Comparison of ENCODE assay signal across 1 cellular context in the genomic region with DNA sequence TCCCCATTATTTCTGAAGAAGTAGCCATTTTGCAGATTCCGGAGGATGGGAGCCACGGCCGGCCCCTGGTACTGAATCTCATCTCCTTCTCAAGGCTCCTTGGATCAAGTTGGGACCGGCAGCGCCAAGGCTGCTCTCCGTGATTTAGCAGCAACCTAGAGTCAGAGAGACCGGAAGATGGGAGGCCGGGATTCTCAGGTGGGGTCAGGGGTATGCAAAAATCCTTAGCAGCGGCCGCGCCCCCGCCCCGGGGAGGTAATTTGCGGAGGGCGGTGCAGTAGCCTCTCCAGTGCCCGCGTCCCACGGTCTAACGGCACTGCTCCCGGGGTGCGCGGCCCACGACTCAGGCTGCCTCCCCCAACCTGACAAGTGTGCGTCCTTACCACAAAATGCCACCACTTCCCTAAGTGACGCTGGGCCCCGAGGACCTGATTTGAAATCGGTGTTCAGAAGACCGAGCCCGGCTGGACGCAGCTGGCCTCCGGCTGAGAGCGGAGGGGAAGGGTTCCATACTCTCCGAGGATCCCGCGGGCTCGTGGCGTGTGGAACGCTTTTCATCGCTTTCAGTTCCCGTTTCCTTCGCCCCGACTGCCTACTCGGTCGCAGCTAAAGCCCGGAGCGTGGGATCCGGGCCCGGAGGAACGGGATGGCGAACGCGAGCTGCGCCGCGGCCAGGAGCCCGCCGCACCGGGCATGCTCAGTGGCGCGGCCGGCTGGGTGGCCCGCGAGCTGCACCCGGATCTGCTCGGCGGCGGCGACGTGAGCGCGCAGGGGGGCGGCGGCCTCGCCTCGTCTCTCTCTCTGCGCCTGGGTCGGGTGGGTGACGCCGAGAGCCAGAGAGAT.
TF ChIP-seq lines count a peak whose summit lies in the region.

A gene with protein sequence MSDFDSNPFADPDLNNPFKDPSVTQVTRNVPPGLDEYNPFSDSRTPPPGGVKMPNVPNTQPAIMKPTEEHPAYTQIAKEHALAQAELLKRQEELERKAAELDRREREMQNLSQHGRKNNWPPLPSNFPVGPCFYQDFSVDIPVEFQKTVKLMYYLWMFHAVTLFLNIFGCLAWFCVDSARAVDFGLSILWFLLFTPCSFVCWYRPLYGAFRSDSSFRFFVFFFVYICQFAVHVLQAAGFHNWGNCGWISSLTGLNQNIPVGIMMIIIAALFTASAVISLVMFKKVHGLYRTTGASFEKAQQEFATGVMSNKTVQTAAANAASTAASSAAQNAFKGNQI (plus strand): TSS at position 787 of the 843 bp plus-strand sequence. CDS start 55 bp downstream, at position 842.

TF ChIP-seq in HepG2, 621 proteins besides CTCF, POLR2A, EP300 and RAD21 (continued from another document and continues in another):
- peak; percentile 41; the same call in 1 of the 2 replicates for TF ChIP-seq RNF2 (conservative IDR thresholded peaks at IDR 0.05; ENCODE audit: low read depth)
- TF ChIP-seq GATAD1 (CRISPR knock-in tag; IDR thresholded peaks at IDR 0.05) = peak; percentile 67
- TF ChIP-seq, protein P1, sequence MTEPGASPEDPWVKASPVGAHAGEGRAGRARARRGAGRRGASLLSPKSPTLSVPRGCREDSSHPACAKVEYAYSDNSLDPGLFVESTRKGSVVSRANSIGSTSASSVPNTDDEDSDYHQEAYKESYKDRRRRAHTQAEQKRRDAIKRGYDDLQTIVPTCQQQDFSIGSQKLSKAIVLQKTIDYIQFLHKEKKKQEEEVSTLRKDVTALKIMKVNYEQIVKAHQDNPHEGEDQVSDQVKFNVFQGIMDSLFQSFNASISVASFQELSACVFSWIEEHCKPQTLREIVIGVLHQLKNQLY (CRISPR knock-in tag; IDR thresholded peaks at IDR 0.05) = no peak
- TF ChIP-seq NONO (IDR thresholded peaks at IDR 0.05) = no peak
- TF ChIP-seq NONO (CRISPR knock-in tag; conservative IDR thresholded peaks at IDR 0.05) = peak; percentile 75
- no peak for TF ChIP-seq CHCHD3 (CRISPR knock-in tag; IDR thresholded peaks at IDR 0.05)
- peak; percentile 42; the same call in 1 of the 2 replicates for TF ChIP-seq SOX5 (CRISPR knock-in tag; IDR thresholded peaks at IDR 0.05; ENCODE audit: borderline replicate concordance)
- 0 out of 2 replicates have a peak, but pooled peaks have one; percentile 3 for TF ChIP-seq ZNF652 (CRISPR knock-in tag; IDR thresholded peaks at IDR 0.05; ENCODE audit: borderline replicate concordance, low read depth)
- peak; percentile 37; the same call in 1 of the 2 replicates for TF ChIP-seq IRX3 (CRISPR knock-in tag; IDR thresholded peaks at IDR 0.05; ENCODE audit: borderline replicate concordance, low read depth)
- TF ChIP-seq, protein P2, sequence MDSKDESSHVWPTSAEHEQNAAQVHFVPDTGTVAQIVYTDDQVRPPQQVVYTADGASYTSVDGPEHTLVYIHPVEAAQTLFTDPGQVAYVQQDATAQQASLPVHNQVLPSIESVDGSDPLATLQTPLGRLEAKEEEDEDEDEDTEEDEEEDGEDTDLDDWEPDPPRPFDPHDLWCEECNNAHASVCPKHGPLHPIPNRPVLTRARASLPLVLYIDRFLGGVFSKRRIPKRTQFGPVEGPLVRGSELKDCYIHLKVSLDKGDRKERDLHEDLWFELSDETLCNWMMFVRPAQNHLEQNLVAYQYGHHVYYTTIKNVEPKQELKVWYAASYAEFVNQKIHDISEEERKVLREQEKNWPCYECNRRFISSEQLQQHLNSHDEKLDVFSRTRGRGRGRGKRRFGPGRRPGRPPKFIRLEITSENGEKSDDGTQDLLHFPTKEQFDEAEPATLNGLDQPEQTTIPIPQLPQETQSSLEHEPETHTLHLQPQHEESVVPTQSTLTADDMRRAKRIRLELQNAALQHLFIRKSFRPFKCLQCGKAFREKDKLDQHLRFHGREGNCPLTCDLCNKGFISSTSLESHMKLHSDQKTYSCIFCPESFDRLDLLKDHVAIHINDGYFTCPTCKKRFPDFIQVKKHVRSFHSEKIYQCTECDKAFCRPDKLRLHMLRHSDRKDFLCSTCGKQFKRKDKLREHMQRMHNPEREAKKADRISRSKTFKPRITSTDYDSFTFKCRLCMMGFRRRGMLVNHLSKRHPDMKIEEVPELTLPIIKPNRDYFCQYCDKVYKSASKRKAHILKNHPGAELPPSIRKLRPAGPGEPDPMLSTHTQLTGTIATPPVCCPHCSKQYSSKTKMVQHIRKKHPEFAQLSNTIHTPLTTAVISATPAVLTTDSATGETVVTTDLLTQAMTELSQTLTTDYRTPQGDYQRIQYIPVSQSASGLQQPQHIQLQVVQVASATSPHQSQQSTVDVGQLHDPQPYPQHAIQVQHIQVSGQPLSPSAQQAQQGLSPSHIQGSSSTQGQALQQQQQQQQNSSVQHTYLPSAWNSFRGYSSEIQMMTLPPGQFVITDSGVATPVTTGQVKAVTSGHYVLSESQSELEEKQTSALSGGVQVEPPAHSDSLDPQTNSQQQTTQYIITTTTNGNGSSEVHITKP (CRISPR knock-in tag; IDR thresholded peaks at IDR 0.05; ENCODE audit: low read depth) = peak; percentile 40; the same call in 1 of the 2 replicates
- 0 out of 2 replicates have a peak, but pooled peaks have one; percentile 49 for TF ChIP-seq ZBTB8A (CRISPR knock-in tag; IDR thresholded peaks at IDR 0.05; ENCODE audit: borderline replicate concordance, low read depth)
- peak; percentile 78 for TF ChIP-seq HNRNPLL (IDR thresholded peaks at IDR 0.05; ENCODE audit: low read depth, low read length, poor library complexity, severe bottlenecking)
- TF ChIP-seq, protein P3, sequence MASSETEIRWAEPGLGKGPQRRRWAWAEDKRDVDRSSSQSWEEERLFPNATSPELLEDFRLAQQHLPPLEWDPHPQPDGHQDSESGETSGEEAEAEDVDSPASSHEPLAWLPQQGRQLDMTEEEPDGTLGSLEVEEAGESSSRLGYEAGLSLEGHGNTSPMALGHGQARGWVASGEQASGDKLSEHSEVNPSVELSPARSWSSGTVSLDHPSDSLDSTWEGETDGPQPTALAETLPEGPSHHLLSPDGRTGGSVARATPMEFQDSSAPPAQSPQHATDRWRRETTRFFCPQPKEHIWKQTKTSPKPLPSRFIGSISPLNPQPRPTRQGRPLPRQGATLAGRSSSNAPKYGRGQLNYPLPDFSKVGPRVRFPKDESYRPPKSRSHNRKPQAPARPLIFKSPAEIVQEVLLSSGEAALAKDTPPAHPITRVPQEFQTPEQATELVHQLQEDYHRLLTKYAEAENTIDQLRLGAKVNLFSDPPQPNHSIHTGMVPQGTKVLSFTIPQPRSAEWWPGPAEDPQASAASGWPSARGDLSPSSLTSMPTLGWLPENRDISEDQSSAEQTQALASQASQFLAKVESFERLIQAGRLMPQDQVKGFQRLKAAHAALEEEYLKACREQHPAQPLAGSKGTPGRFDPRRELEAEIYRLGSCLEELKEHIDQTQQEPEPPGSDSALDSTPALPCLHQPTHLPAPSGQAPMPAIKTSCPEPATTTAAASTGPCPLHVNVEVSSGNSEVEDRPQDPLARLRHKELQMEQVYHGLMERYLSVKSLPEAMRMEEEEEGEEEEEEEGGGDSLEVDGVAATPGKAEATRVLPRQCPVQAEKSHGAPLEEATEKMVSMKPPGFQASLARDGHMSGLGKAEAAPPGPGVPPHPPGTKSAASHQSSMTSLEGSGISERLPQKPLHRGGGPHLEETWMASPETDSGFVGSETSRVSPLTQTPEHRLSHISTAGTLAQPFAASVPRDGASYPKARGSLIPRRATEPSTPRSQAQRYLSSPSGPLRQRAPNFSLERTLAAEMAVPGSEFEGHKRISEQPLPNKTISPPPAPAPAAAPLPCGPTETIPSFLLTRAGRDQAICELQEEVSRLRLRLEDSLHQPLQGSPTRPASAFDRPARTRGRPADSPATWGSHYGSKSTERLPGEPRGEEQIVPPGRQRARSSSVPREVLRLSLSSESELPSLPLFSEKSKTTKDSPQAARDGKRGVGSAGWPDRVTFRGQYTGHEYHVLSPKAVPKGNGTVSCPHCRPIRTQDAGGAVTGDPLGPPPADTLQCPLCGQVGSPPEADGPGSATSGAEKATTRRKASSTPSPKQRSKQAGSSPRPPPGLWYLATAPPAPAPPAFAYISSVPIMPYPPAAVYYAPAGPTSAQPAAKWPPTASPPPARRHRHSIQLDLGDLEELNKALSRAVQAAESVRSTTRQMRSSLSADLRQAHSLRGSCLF (CRISPR knock-in tag; IDR thresholded peaks at IDR 0.05; ENCODE audit: borderline replicate concordance) = 0 out of 2 replicates have a peak, but pooled peaks have one; percentile 36
- TF ChIP-seq, protein P4, sequence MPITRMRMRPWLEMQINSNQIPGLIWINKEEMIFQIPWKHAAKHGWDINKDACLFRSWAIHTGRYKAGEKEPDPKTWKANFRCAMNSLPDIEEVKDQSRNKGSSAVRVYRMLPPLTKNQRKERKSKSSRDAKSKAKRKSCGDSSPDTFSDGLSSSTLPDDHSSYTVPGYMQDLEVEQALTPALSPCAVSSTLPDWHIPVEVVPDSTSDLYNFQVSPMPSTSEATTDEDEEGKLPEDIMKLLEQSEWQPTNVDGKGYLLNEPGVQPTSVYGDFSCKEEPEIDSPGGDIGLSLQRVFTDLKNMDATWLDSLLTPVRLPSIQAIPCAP (CRISPR knock-in tag; IDR thresholded peaks at IDR 0.05; ENCODE audit: low read depth) = peak; percentile 86; the same call in 1 of the 2 replicates
- peak; percentile 9; the same call in 1 of the 2 replicates for TF ChIP-seq ZNF629 (CRISPR knock-in tag; conservative IDR thresholded peaks at IDR 0.05)
- TF ChIP-seq NRL (CRISPR knock-in tag; IDR thresholded peaks at IDR 0.05; ENCODE audit: borderline replicate concordance) = peak; percentile 62; the same call in 1 of the 2 replicates
- no peak for TF ChIP-seq FLYWCH1 (CRISPR knock-in tag; IDR thresholded peaks at IDR 0.05)
- TF ChIP-seq, protein P5, sequence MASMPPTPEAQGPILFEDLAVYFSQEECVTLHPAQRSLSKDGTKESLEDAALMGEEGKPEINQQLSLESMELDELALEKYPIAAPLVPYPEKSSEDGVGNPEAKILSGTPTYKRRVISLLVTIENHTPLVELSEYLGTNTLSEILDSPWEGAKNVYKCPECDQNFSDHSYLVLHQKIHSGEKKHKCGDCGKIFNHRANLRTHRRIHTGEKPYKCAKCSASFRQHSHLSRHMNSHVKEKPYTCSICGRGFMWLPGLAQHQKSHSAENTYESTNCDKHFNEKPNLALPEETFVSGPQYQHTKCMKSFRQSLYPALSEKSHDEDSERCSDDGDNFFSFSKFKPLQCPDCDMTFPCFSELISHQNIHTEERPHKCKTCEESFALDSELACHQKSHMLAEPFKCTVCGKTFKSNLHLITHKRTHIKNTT (CRISPR knock-in tag; IDR thresholded peaks at IDR 0.05) = no peak
- peak; percentile 52 for TF ChIP-seq GABPA (IDR thresholded peaks at IDR 0.05; ENCODE audit: low read depth, low read length)
- TF ChIP-seq GABPA (CRISPR knock-in tag; IDR thresholded peaks at IDR 0.05; ENCODE audit: low read depth) = peak; percentile 85
- peak; percentile 40; the same call in 1 of the 2 replicates for TF ChIP-seq FOSL2 (CRISPR knock-in tag; IDR thresholded peaks at IDR 0.05)
- no peak for TF ChIP-seq ZNF619 (CRISPR knock-in tag; IDR thresholded peaks at IDR 0.05)
- TF ChIP-seq ZFYVE20 (CRISPR knock-in tag; IDR thresholded peaks at IDR 0.05; ENCODE audit: borderline replicate concordance, low read depth) = 0 out of 2 replicates have a peak, but pooled peaks have one; percentile 6
- no peak; the same call in 1 of the 2 replicates for TF ChIP-seq ZNF616 (CRISPR knock-in tag; IDR thresholded peaks at IDR 0.05; ENCODE audit: low read depth)
- 0 out of 2 replicates have a peak, but pooled peaks have one; percentile 56 for TF ChIP-seq ZBTB3 (CRISPR knock-in tag; IDR thresholded peaks at IDR 0.05; ENCODE audit: borderline replicate concordance, low read depth)
- 0 out of 2 replicates have a peak, but pooled peaks have one; percentile 30 for TF ChIP-seq ZNF567 (CRISPR knock-in tag; IDR thresholded peaks at IDR 0.05; ENCODE audit: borderline replicate concordance)
- TF ChIP-seq ZNF790 (CRISPR knock-in tag; IDR thresholded peaks at IDR 0.05; ENCODE audit: borderline replicate concordance) = peak; percentile 79; the same call in 1 of the 2 replicates
- TF ChIP-seq, protein P6, sequence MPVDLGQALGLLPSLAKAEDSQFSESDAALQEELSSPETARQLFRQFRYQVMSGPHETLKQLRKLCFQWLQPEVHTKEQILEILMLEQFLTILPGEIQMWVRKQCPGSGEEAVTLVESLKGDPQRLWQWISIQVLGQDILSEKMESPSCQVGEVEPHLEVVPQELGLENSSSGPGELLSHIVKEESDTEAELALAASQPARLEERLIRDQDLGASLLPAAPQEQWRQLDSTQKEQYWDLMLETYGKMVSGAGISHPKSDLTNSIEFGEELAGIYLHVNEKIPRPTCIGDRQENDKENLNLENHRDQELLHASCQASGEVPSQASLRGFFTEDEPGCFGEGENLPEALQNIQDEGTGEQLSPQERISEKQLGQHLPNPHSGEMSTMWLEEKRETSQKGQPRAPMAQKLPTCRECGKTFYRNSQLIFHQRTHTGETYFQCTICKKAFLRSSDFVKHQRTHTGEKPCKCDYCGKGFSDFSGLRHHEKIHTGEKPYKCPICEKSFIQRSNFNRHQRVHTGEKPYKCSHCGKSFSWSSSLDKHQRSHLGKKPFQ (CRISPR knock-in tag; IDR thresholded peaks at IDR 0.05; ENCODE audit: insufficient replicate concordance) = peak; percentile 52
- TF ChIP-seq RARG (CRISPR knock-in tag; IDR thresholded peaks at IDR 0.05; ENCODE audit: low read depth) = 0 out of 2 replicates have a peak, but pooled peaks have one; percentile 85
- TF ChIP-seq GABPB1 (CRISPR knock-in tag; IDR thresholded peaks at IDR 0.05) = peak; percentile 92
- peak; percentile 52; the same call in 1 of the 2 replicates for TF ChIP-seq ERF (CRISPR knock-in tag; IDR thresholded peaks at IDR 0.05)
- no peak for TF ChIP-seq NR2F2 (IDR thresholded peaks at IDR 0.05; ENCODE audit: borderline replicate concordance, low read depth)
- no peak for TF ChIP-seq MIER3 (CRISPR knock-in tag; IDR thresholded peaks at IDR 0.05; ENCODE audit: borderline replicate concordance)
- peak; percentile 61; the same call in 1 of the 2 replicates for TF ChIP-seq MED1 (CRISPR knock-in tag; IDR thresholded peaks at IDR 0.05)
- no peak for TF ChIP-seq FOXK2 (IDR thresholded peaks at IDR 0.05)
- TF ChIP-seq ASH2L (IDR thresholded peaks at IDR 0.05; ENCODE audit: insufficient read length, low read depth, low read length) = peak; percentile 92
- TF ChIP-seq FIP1L1 (IDR thresholded peaks at IDR 0.05; ENCODE audit: borderline replicate concordance, insufficient read depth, low read depth, low read length) = no peak
- TF ChIP-seq THAP11 (CRISPR knock-in tag; IDR thresholded peaks at IDR 0.05) = peak; percentile 78
- TF ChIP-seq MEIS2 (CRISPR knock-in tag; IDR thresholded peaks at IDR 0.05) = 0 out of 2 replicates have a peak, but pooled peaks have one; percentile 3
- TF ChIP-seq, protein P7, sequence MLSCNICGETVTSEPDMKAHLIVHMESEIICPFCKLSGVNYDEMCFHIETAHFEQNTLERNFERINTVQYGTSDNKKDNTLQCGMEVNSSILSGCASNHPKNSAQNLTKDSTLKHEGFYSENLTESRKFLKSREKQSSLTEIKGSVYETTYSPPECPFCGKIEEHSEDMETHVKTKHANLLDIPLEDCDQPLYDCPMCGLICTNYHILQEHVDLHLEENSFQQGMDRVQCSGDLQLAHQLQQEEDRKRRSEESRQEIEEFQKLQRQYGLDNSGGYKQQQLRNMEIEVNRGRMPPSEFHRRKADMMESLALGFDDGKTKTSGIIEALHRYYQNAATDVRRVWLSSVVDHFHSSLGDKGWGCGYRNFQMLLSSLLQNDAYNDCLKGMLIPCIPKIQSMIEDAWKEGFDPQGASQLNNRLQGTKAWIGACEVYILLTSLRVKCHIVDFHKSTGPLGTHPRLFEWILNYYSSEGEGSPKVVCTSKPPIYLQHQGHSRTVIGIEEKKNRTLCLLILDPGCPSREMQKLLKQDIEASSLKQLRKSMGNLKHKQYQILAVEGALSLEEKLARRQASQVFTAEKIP (CRISPR knock-in tag; IDR thresholded peaks at IDR 0.05; ENCODE audit: borderline replicate concordance) = no peak
